In the genomic region with DNA sequence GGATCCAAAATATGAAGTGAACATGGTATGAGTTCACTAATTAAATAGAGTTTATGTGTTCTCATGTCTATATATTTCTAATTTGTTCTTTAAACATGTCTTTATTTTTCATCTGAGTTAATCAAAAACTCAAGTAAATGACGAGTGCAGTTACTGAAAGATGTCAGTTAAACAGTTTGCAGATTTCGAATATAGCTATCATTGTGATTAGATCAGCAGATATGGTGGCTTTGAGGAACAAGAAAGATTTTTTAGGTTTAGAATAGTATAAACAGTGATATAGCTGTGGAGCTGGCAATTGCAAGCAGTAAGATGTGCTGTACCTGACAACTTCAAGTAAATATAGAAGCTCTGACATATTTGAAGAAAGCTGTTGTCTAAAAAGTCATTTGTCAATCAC, we compare ENCODE assay signal across 32 cellular contexts.
"Had no signal": no experiment of that assay in that cellular context is flagged by ENCODE, and none has a peak within 500 bp of the region (broad histone marks: within the 10 kb centered on the region; RNA-seq: fewer than 3 reads in every experiment).

No MANE protein-coding gene starts in this region.

- H3K9me3 Mint-ChIP-seq: activated CD4-positive, alpha-beta memory T cell treated with anti-CD3 and anti-CD28 coated beads for 36 hours; activated CD4-positive, alpha-beta T cell treated with anti-CD3 and anti-CD28 coated beads, Interleukin-2, amount 10 ng/mL, durations not matched to agents 24 days and 14 days; activated naive CD4-positive, alpha-beta T cell treated with anti-CD3 and anti-CD28 coated beads, Interleukin-2, amount 10 ng/mL, durations not matched to agents 7 days and 5 days; activated naive CD4-positive, alpha-beta T cell treated with anti-CD3 and anti-CD28 coated beads, Interleukin-2, amount 50 U/mL, for 72 hours; activated naive CD8-positive, alpha-beta T cell treated with anti-CD3 and anti-CD28 coated beads, Interleukin-2, amount 10 ng/mL, durations not matched to agents 7 days and 5 days; activated T-cell treated with anti-CD3 and anti-CD28 coated beads, Interleukin-2, amount 50 U/mL, for 24 hours; activated T-cell treated with anti-CD3 and anti-CD28 coated beads, Interleukin-2, amount 50 U/mL, for 72 hours; T-helper 2 cell treated with Interferon-gamma antibody and Interleukin-4, amounts not matched to agents 5 μg/mL and 100 μg/mL, for 36 hours had no signal

- H3K4me3 ChIP-seq: ascending aorta, breast epithelium, cardiac muscle cell, colonic mucosa, esophagus squamous epithelium had no signal

- FAIRE-seq: endothelial cell of umbilical vein had no signal

- H3K27me3 ChIP-seq: ascending aorta, breast epithelium, cardiac muscle cell, colonic mucosa, esophagus squamous epithelium had no signal

- H3K4me1 ChIP-seq: ascending aorta, breast epithelium, colonic mucosa, esophagus squamous epithelium had no signal

- H3K27ac Mint-ChIP-seq: activated CD4-positive, alpha-beta memory T cell treated with anti-CD3 and anti-CD28 coated beads for 36 hours; activated CD4-positive, alpha-beta T cell treated with anti-CD3 and anti-CD28 coated beads for 36 hours; activated CD4-positive, alpha-beta T cell treated with anti-CD3 and anti-CD28 coated beads, Interleukin-2, amount 10 ng/mL, durations not matched to agents 24 days and 14 days; activated CD8-positive, alpha-beta memory T cell treated with anti-CD3 and anti-CD28 coated beads, Interleukin-2, amount 10 ng/mL, durations not matched to agents 7 days and 5 days; activated CD8-positive, alpha-beta T cell treated with anti-CD3 and anti-CD28 coated beads, Interleukin-2, amount 10 ng/mL, durations not matched to agents 7 days and 5 days; activated naive CD4-positive, alpha-beta T cell treated with anti-CD3 and anti-CD28 coated beads, Interleukin-2, amount 10 ng/mL, durations not matched to agents 7 days and 5 days; activated naive CD4-positive, alpha-beta T cell treated with anti-CD3 and anti-CD28 coated beads, Interleukin-2, amount 50 U/mL, for 72 hours; activated naive CD8-positive, alpha-beta T cell treated with anti-CD3 and anti-CD28 coated beads, Interleukin-2, amount 10 ng/mL, durations not matched to agents 7 days and 5 days; activated T-cell treated with anti-CD3 and anti-CD28 coated beads, Interleukin-2, amount 50 U/mL, for 24 hours; activated T-cell treated with anti-CD3 and anti-CD28 coated beads, Interleukin-2, amount 50 U/mL, for 72 hours; brain; T-helper 17 cell; T-helper 2 cell treated with Interferon-gamma antibody and Interleukin-4, amounts not matched to agents 5 μg/mL and 100 μg/mL, for 36 hours had no signal

- H3K4me1 Mint-ChIP-seq: activated naive CD4-positive, alpha-beta T cell treated with anti-CD3 and anti-CD28 coated beads, Interleukin-2, amount 10 ng/mL, durations not matched to agents 7 days and 5 days; brain had no signal

- DNase-seq: activated CD4-positive, alpha-beta memory T cell treated with anti-CD3 and anti-CD28 coated beads for 36 hours; activated CD4-positive, alpha-beta T cell treated with anti-CD3 and anti-CD28 coated beads for 36 hours; activated CD4-positive, alpha-beta T cell treated with anti-CD3 and anti-CD28 coated beads, Interleukin-2, amount 10 ng/mL, durations not matched to agents 24 days and 14 days; activated CD4-positive, CD25-positive, alpha-beta regulatory T cell; activated CD4-positive, CD25-positive, alpha-beta regulatory T cell treated with anti-CD3 and anti-CD28 coated beads, Interleukin-2, amount 50 U/mL, for 72 hours; activated CD8-positive, alpha-beta memory T cell treated with anti-CD3 and anti-CD28 coated beads, Interleukin-2, amount 10 ng/mL, durations not matched to agents 7 days and 5 days; activated CD8-positive, alpha-beta memory T cell treated with anti-CD3 and anti-CD28 coated beads, Interleukin-2, amount 50 U/mL, for 4 hours; activated CD8-positive, alpha-beta T cell treated with anti-CD3 and anti-CD28 coated beads, Interleukin-2, amount 10 ng/mL, durations not matched to agents 7 days and 5 days; activated gamma-delta T cell; activated naive CD4-positive, alpha-beta T cell; activated naive CD4-positive, alpha-beta T cell treated with anti-CD3 and anti-CD28 coated beads, Interleukin-2, amount 10 ng/mL, durations not matched to agents 7 days and 5 days; activated naive CD8-positive, alpha-beta T cell treated with anti-CD3 and anti-CD28 coated beads, Interleukin-2, amount 10 ng/mL, durations not matched to agents 7 days and 5 days; activated T-cell treated with anti-CD3 and anti-CD28 coated beads, Interleukin-2, amount 50 U/mL, for 24 hours; activated T-cell treated with anti-CD3 and anti-CD28 coated beads, Interleukin-2, amount 50 U/mL, for 72 hours; central memory CD4-positive, alpha-beta T cell; cerebellar nuclear complex; colonic mucosa; effector CD8-positive, alpha-beta T cell; esophagus squamous epithelium; foreskin melanocyte; head of caudate nucleus; T-helper 17 cell; T1000; WERI-Rb-1 had no signal

- H3K36me3 ChIP-seq: colonic mucosa had no signal

- H3K9me3 ChIP-seq: ascending aorta, breast epithelium, colonic mucosa, esophagus squamous epithelium had no signal

- H3K4me3 Mint-ChIP-seq: activated CD4-positive, alpha-beta memory T cell treated with anti-CD3 and anti-CD28 coated beads for 36 hours; activated CD4-positive, alpha-beta T cell treated with anti-CD3 and anti-CD28 coated beads for 36 hours; activated CD4-positive, alpha-beta T cell treated with anti-CD3 and anti-CD28 coated beads, Interleukin-2, amount 10 ng/mL, durations not matched to agents 24 days and 14 days; activated CD8-positive, alpha-beta memory T cell treated with anti-CD3 and anti-CD28 coated beads, Interleukin-2, amount 10 ng/mL, durations not matched to agents 7 days and 5 days; activated CD8-positive, alpha-beta T cell treated with anti-CD3 and anti-CD28 coated beads, Interleukin-2, amount 10 ng/mL, durations not matched to agents 7 days and 5 days; activated naive CD4-positive, alpha-beta T cell treated with anti-CD3 and anti-CD28 coated beads, Interleukin-2, amount 10 ng/mL, durations not matched to agents 7 days and 5 days; activated naive CD8-positive, alpha-beta T cell treated with anti-CD3 and anti-CD28 coated beads, Interleukin-2, amount 10 ng/mL, durations not matched to agents 7 days and 5 days; activated T-cell treated with anti-CD3 and anti-CD28 coated beads, Interleukin-2, amount 50 U/mL, for 24 hours; activated T-cell treated with anti-CD3 and anti-CD28 coated beads, Interleukin-2, amount 50 U/mL, for 72 hours; brain; T-helper 17 cell; T-helper 2 cell treated with Interferon-gamma antibody and Interleukin-4, amounts not matched to agents 5 μg/mL and 100 μg/mL, for 36 hours had no signal

- H3K27me3 Mint-ChIP-seq: activated CD4-positive, alpha-beta memory T cell treated with anti-CD3 and anti-CD28 coated beads for 36 hours; activated CD4-positive, alpha-beta T cell treated with anti-CD3 and anti-CD28 coated beads for 36 hours; activated CD4-positive, alpha-beta T cell treated with anti-CD3 and anti-CD28 coated beads, Interleukin-2, amount 10 ng/mL, durations not matched to agents 24 days and 14 days; activated CD8-positive, alpha-beta memory T cell treated with anti-CD3 and anti-CD28 coated beads, Interleukin-2, amount 10 ng/mL, durations not matched to agents 7 days and 5 days; activated naive CD4-positive, alpha-beta T cell treated with anti-CD3 and anti-CD28 coated beads, Interleukin-2, amount 10 ng/mL, durations not matched to agents 7 days and 5 days; activated naive CD8-positive, alpha-beta T cell treated with anti-CD3 and anti-CD28 coated beads, Interleukin-2, amount 10 ng/mL, durations not matched to agents 7 days and 5 days; activated T-cell treated with anti-CD3 and anti-CD28 coated beads, Interleukin-2, amount 50 U/mL, for 24 hours; brain; T-helper 17 cell had no signal

- ATAC-seq: activated CD4-positive, alpha-beta T cell treated with anti-CD3 and anti-CD28 coated beads for 36 hours; activated CD8-positive, alpha-beta memory T cell treated with anti-CD3 and anti-CD28 coated beads, Interleukin-2, amount 10 ng/mL, durations not matched to agents 7 days and 5 days; activated CD8-positive, alpha-beta T cell treated with anti-CD3 and anti-CD28 coated beads, Interleukin-2, amount 10 ng/mL, durations not matched to agents 7 days and 5 days; activated naive CD4-positive, alpha-beta T cell treated with anti-CD3 and anti-CD28 coated beads, Interleukin-2, amount 50 U/mL, for 72 hours; activated T-cell treated with anti-CD3 and anti-CD28 coated beads, Interleukin-2, amount 50 U/mL, for 72 hours; T-helper 17 cell had no signal

- H3K27ac ChIP-seq: ascending aorta, breast epithelium, cardiac muscle cell, colonic mucosa, epithelial cell of prostate, esophagus squamous epithelium, WERI-Rb-1 had no signal
